3 cellular contexts compared by ENCODE assay signal in the genomic region with DNA sequence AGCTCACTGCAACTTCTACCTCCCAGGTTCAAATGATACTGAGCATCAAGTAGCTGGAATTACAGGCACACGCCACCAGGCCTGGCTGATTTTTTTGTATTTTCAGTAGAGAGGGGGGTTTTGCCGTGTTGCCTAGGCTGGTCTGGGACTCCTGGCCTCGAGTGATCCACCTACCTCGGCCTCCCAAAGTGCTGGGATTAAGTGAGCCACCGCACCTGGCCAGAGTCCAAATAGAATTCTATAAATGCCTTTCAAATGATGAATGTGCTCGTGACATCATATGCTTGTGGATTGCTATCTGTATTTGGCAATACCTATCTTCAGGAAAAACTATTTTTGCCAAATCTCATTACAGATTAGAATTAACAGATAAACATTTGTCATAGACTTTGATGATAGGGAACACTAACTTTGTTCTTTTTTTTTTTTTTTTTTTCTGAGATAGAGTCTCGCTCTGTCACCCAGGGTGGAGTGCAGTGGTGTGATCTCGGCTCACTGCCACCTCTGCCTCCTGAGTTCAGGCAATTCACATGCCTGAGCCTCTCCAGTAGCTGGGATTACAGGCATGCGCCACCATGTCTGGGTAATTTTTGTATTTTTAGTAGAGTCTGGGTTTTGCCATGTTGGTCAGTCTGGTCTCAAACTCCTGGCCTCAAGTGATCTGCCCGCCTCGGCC. TPM values are rescaled to one million over a fixed set of nuclear protein-coding genes. Genes with fewer than 3 reads are reported as not detected.
"Had no signal": no experiment of that assay in that cellular context is flagged by ENCODE, and none has a peak within 500 bp of the region (broad histone marks: within the 10 kb centered on the region; RNA-seq: fewer than 3 reads in every experiment).

No MANE protein-coding gene starts in this region.

RNA-seq across cellular contexts. Expression of a gene that starts 56.0 kb away (rescaled TPM):
- total RNA-seq: ascending aorta, epithelial cell of proximal tubule, gastrocnemius medialis had no signal
